ENCODE assay signal across 10 cellular contexts in the genomic region with DNA sequence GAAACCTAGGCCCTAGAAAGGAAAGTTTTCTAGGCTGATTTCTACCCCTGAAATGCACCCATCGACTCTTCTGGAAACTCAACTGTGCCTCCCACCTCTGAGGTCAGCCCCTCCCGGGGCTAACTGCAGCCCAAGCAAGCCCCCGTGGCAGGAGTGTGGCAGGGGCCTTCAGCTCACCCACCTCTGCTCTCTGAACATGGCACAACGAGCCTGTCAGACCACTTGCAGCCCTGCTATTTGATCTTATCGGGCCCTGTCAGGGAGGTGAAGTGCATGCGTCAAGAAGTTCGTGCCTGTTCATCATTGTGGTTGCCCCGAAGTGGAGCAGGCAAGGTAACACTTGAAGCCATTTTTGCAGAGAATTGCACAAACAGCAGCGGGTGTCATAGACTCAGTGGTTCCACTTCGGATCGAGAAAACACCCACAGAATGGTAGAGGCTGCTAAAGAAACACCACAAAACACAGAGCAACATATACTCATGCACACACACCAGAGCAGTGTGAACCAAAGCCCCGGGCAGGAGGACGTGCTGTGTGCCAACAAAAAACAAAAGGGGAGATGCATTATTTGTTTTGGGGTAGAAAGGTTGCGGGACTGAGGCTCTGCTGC.
DNase-seq lines count a peak whose midpoint lies in the region; ATAC-seq, FAIRE-seq and TF ChIP-seq lines count a peak whose summit lies in the region.
"Had no signal": no experiment of that assay in that cellular context is flagged by ENCODE, and none has a peak within 500 bp of the region (broad histone marks: within the 10 kb centered on the region; RNA-seq: fewer than 3 reads in every experiment).

No MANE protein-coding gene starts in this region.

- intact Hi-C loops in HepG2 (cut with micrococcal nuclease; ENCODE audit: unreplicated experiment) = no loop called here

- DNase-seq in HepG2 (ENCODE audit: low spot score) (no peak), ACHN (no peak), cerebellum (ENCODE audit: low spot score) (no peak), NCI-H1417 treated with DMSO at 0.1 percent for 48 hours (lab: John Stamatoyannopoulos, UW) (no peak)
- DNase-seq in activated naive CD4-positive, alpha-beta T cell treated with anti-CD3 and anti-CD28 coated beads, Interleukin-2, amount 10 ng/mL, durations not matched to agents 7 days and 5 days = peak; percentile 82
- peak; percentile 75 to 79 for DNase-seq in stimulated activated CD4-positive, alpha-beta T cell treated with anti-CD3 and anti-CD28 coated beads, Interleukin-15, amount 100 ng/mL, for 48 hours (ENCODE audit: low read depth in 2 of 2)
- DNase-seq: SJCRH30 had no signal

- no peak for FAIRE-seq in HepG2 (lab: Jason Lieb, UNC)
- FAIRE-seq: GM12878 had no signal

- no TSS peak for BruUV-seq in HepG2 (replicated peaks; lab: Mats Ljungman, UMichigan)

- H3K36me3 Mint-ChIP-seq in activated naive CD4-positive, alpha-beta T cell treated with anti-CD3 and anti-CD28 coated beads, Interleukin-2, amount 10 ng/mL, durations not matched to agents 7 days and 5 days = peaks cover 18% of the 10 kb centered on the region

- H3K4me3 ChIP-seq in liver (ENCODE audit: low read depth in 1 of 3, low read length in 3 of 3) (no peak overlapping the region), HepG2 (replicated peaks in 1 of 3; ENCODE audit: insufficient read depth in 1 of 3, low read depth in 2 of 3, low read length in 3 of 3) (no peak overlapping the region)
- H3K4me3 ChIP-seq: GM12878, SJCRH30 had no signal

- H3K4me1 ChIP-seq in liver (ENCODE audit: control insufficient read depth in 4 of 4, insufficient read depth in 4 of 4, low read length in 3 of 4) = no peaks in the 10 kb centered on the region
- H3K4me1 ChIP-seq in HepG2 (ENCODE audit: insufficient read depth, low read length) = no peaks in the 10 kb centered on the region
- H3K4me1 ChIP-seq: SJCRH30 had no signal

- CTCF ChIA-PET in HepG2 (lab: Yijun Ruan, JAX; ENCODE audit: low intra/inter-chr PET ratio, low total read pairs) = no interaction called here
- CTCF ChIA-PET in activated naive CD4-positive, alpha-beta T cell treated with anti-CD3 and anti-CD28 coated beads, Interleukin-2, amount 10 ng/mL, durations not matched to agents 7 days and 5 days (lab: Charles Lee) = interaction anchor here (1.2 to 8.2 kb wide), 12 partner anchors 16 to 306 kb away, joined by 3 to 66 read pairs (median 12); no protein-coding TSS in a partner anchor

- peak overlapping the region; percentile 96 for H3K27ac Mint-ChIP-seq in activated naive CD4-positive, alpha-beta T cell treated with anti-CD3 and anti-CD28 coated beads, Interleukin-2, amount 10 ng/mL, durations not matched to agents 7 days and 5 days

- POLR2A ChIA-PET in HepG2 (lab: Yijun Ruan, JAX) = no interaction called here

- H2AFZ ChIP-seq in HepG2 (ENCODE audit: low read length) = no peak overlapping the region

- peaks cover 2% of the 10 kb centered on the region for H3K9me3 Mint-ChIP-seq in activated naive CD4-positive, alpha-beta T cell treated with anti-CD3 and anti-CD28 coated beads, Interleukin-2, amount 10 ng/mL, durations not matched to agents 7 days and 5 days

- no peaks in the 10 kb centered on the region for H3K36me3 ChIP-seq in liver (ENCODE audit: control insufficient read depth in 4 of 4, insufficient read depth in 3 of 4, low read depth in 1 of 4, low read length in 3 of 4)
- H3K36me3 ChIP-seq in HepG2 (replicated peaks in 1 of 2; ENCODE audit: control insufficient read depth in 1 of 2, insufficient read depth in 2 of 2, low read length in 2 of 2) = no peaks in the 10 kb centered on the region
- H3K36me3 ChIP-seq: SJCRH30 had no signal

- peak overlapping the region; percentile 49 for H3K4me3 Mint-ChIP-seq in activated naive CD4-positive, alpha-beta T cell treated with anti-CD3 and anti-CD28 coated beads, Interleukin-2, amount 10 ng/mL, durations not matched to agents 7 days and 5 days

- H3K27ac ChIP-seq in liver (ENCODE audit: low read depth in 1 of 2, low read length in 2 of 2) (peak overlapping the region in 1 of 2 donors; percentile 36), HepG2 (ENCODE audit: extremely low read length, insufficient read depth, low read length) (no peak overlapping the region)
- H3K27ac ChIP-seq: SJCRH30 had no signal

- no peak overlapping the region for H3K4me2 ChIP-seq in HepG2 (ENCODE audit: low read depth, low read length)

- no peak for TF ChIP-seq POLR2A in HepG2 (IDR thresholded peaks at IDR 0.05; ENCODE audit: insufficient read depth in 1 of 2, low read depth in 2 of 2, low read length in 2 of 2)

- H3K4me1 Mint-ChIP-seq in activated naive CD4-positive, alpha-beta T cell treated with anti-CD3 and anti-CD28 coated beads, Interleukin-2, amount 10 ng/mL, durations not matched to agents 7 days and 5 days = peaks cover 91% of the 10 kb centered on the region

- H3K27me3 ChIP-seq in liver (ENCODE audit: control insufficient read depth in 4 of 4, insufficient read depth in 4 of 4, low read length in 3 of 4) (no peaks in the 10 kb centered on the region), HepG2 (ENCODE audit: control insufficient read depth in 1 of 2, insufficient read depth in 2 of 2, low read length in 2 of 2) (peaks cover 1 to 15% of the 10 kb centered on the region in 2 experiments; a peak in 4 of 5 replicates)
- H3K27me3 ChIP-seq: SJCRH30 had no signal

- no peaks in the 10 kb centered on the region for H3K27me3 Mint-ChIP-seq in activated naive CD4-positive, alpha-beta T cell treated with anti-CD3 and anti-CD28 coated beads, Interleukin-2, amount 10 ng/mL, durations not matched to agents 7 days and 5 days

- in situ Hi-C loops in HepG2 (cut with HindIII; ENCODE audit: extremely low pct_ligation_motif_present, low pct_unique_long_range_greater_than_20kb) = no loop called here
- in situ Hi-C loops in ACHN (cut with HindIII; ENCODE audit: low pct_ligation_motif_present, low pct_unique_long_range_greater_than_20kb, low sequenced_read_pairs) = no loop called here

- WGBS in liver = 72% methylated on average over 14 of the region's 14 CpGs
- WGBS in HepG2 (ENCODE audit: low lambda C conversion rate) = 6% methylated on average over 11 of the region's 14 CpGs

- no peak overlapping the region for H3K9ac ChIP-seq in liver (ENCODE audit: low read depth in 1 of 2, low read length in 2 of 2)
- H3K9ac ChIP-seq in HepG2 (ENCODE audit: insufficient read depth, low read depth, low read length) = no peak overlapping the region

- no peaks in the 10 kb centered on the region for H4K20me1 ChIP-seq in HepG2 (ENCODE audit: insufficient read depth, low read length)

- no peaks in the 10 kb centered on the region for H3K9me3 ChIP-seq in liver (ENCODE audit: control insufficient read depth in 4 of 4, low read length in 3 of 4)
- H3K9me3 ChIP-seq in HepG2 (ENCODE audit: low read length) = no peaks in the 10 kb centered on the region
- H3K9me3 ChIP-seq: SJCRH30 had no signal

- H3K79me2 ChIP-seq in HepG2 (ENCODE audit: insufficient read depth, low read length) = no peaks in the 10 kb centered on the region

- TF ChIP-seq CTCF in liver (IDR thresholded peaks at IDR 0.05; ENCODE audit: low read depth, low read length, missing input control) (no peak), HepG2 (CRISPR knock-in tag; IDR thresholded peaks at IDR 0.05) (no peak)

- TF ChIP-seq RAD21 in liver (IDR thresholded peaks at IDR 0.05) (peak in 1 of 2 donors; percentile 10), HepG2 (CRISPR knock-in tag; IDR thresholded peaks at IDR 0.05) (no peak)

- TF ChIP-seq EP300 in HepG2 (IDR thresholded peaks at IDR 0.05; ENCODE audit: low read depth in 2 of 2, low read length in 2 of 2) (no peak), HepG2 (CRISPR knock-in tag; IDR thresholded peaks at IDR 0.05; ENCODE audit: borderline replicate concordance) (no peak)

- ATAC-seq in HepG2 = no peak
- ATAC-seq in HG02763 (IDR thresholded peaks at IDR 0.05; ENCODE audit: unreplicated experiment) = no peak
- ATAC-seq: GM12878 had no signal

TF ChIP-seq in liver, 16 proteins besides CTCF, POLR2A, EP300 and RAD21 (continues in another document):
- no peak for TF ChIP-seq ZBTB33 (IDR thresholded peaks at IDR 0.05)
- TF ChIP-seq SP1 (IDR thresholded peaks at IDR 0.05) = peak; percentile 7
- no peak for TF ChIP-seq NR2F2 (IDR thresholded peaks at IDR 0.05)
- no peak for TF ChIP-seq GABPA (IDR thresholded peaks at IDR 0.05 in 1 of 2, conservative IDR thresholded peaks at IDR 0.05 in 1 of 2)
- TF ChIP-seq YY1 (IDR thresholded peaks at IDR 0.05) = no peak

TF ChIP-seq in HepG2, 621 proteins besides CTCF, POLR2A, EP300 and RAD21:
- no peak for TF ChIP-seq ZNF644 (CRISPR knock-in tag; IDR thresholded peaks at IDR 0.05; ENCODE audit: low read depth)
TF ChIP-seq in HepG2: peak in this region for 0.

Comparison
In these comparisons a context has a peak if more than half of its experiments do, and no peak if none do; other contexts are left out.
1. DNase-seq: peak in activated naive CD4-positive, alpha-beta T cell treated with anti-CD3 and anti-CD28 coated beads, Interleukin-2, amount 10 ng/mL, durations not matched to agents 7 days and 5 days (single experiment) and stimulated activated CD4-positive, alpha-beta T cell treated with anti-CD3 and anti-CD28 coated beads, Interleukin-15, amount 100 ng/mL, for 48 hours (2 of 2); none in HepG2 (single experiment), ACHN (single experiment), cerebellum (single experiment) and NCI-H1417 treated with DMSO at 0.1 percent for 48 hours (single experiment).